ENCODE assay signal across 18 cellular contexts in genomic region chr1:1215266-1215676, GRCh38. TPM values are rescaled to one million over a fixed set of nuclear protein-coding genes. Genes with fewer than 3 reads are reported as not detected.
DNase-seq lines count a peak whose midpoint lies in the region; ATAC-seq and TF ChIP-seq lines count a peak whose summit lies in the region.
"Had no signal": no experiment of that assay in that cellular context is flagged by ENCODE, and none has a peak within 500 bp of the region (broad histone marks: within the 10 kb centered on the region; RNA-seq: fewer than 3 reads in every experiment).

No MANE protein-coding gene starts in this region.

- peaks cover 17% of the 10 kb centered on the region for H3K4me1 ChIP-seq in thymus (ENCODE audit: control insufficient read depth, insufficient read depth, low read length)
- H3K4me1 ChIP-seq in GM23338 (ENCODE audit: insufficient read depth): no peaks in the 10 kb centered on the region
- no peaks in the 10 kb centered on the region for H3K4me1 ChIP-seq in BE2C
- H3K4me1 ChIP-seq: right lobe of liver had no signal

- peaks cover 45% of the 10 kb centered on the region for H3K4me1 Mint-ChIP-seq in stimulated activated naive CD8-positive, alpha-beta T cell treated with anti-CD3 and anti-CD28 coated beads, Interleukin-15, Interleukin-2, amounts not matched to agents 100 ng/mL and 50 ng/mL, for 24 hours (ENCODE audit: low read depth)
- H3K4me1 Mint-ChIP-seq in activated CD4-positive, alpha-beta memory T cell treated with anti-CD3 and anti-CD28 coated beads for 36 hours (ENCODE audit: low read depth): peaks cover 52% of the 10 kb centered on the region
- H3K4me1 Mint-ChIP-seq in GM23338: no peaks in the 10 kb centered on the region

- no peak for DNase-seq in stimulated activated naive CD8-positive, alpha-beta T cell treated with anti-CD3 and anti-CD28 coated beads, Interleukin-15, Interleukin-2, amounts not matched to agents 100 U/mL and 50 U/mL, for 24 hours
- peak; percentile 63 for DNase-seq in activated CD4-positive, alpha-beta memory T cell treated with anti-CD3 and anti-CD28 coated beads for 36 hours
- DNase-seq in lung microvascular endothelial cell (ENCODE audit: low read depth in 2 of 2) (peak; percentile 47 to 55), GM23338 (ENCODE audit: low spot score) (no peak), NCI-H2107 treated with DMSO at 0.1 percent for 48 hours (lab: John Stamatoyannopoulos, UW; ENCODE audit: unreplicated experiment) (no peak), BE2C (no peak)
- DNase-seq: activated CD4-positive, alpha-beta T cell treated with anti-CD3 and anti-CD28 coated beads for 4 hours; foreskin fibroblast; GOT3; NCI-H2107; NCI-H82; right lobe of liver; RPMI8226 had no signal

- TF ChIP-seq CTCF in GM23338 (conservative IDR thresholded peaks at IDR 0.05; ENCODE audit: low read depth in 2 of 2) (no peak), BE2C (IDR thresholded peaks at IDR 0.05; ENCODE audit: low read depth, low read length) (no peak)

- no peaks in the 10 kb centered on the region for H3K9me2 ChIP-seq in GM23338 (ENCODE audit: insufficient read depth)

- CTCF ChIA-PET in activated CD4-positive, alpha-beta memory T cell treated with anti-CD3 and anti-CD28 coated beads for 36 hours (lab: Charles Lee): interaction anchor here (0.6 to 3.0 kb wide), 4 partner anchors 8 to 93 kb away, joined by 3 to 18 read pairs (median 6); partner anchors contain the start of genes SDF4 and TNFRSF18

- peaks cover 2% of the 10 kb centered on the region for H3K27me3 ChIP-seq in thymus (ENCODE audit: control insufficient read depth, insufficient read depth)
- no peaks in the 10 kb centered on the region for H3K27me3 ChIP-seq in GM23338 (ENCODE audit: insufficient read depth)
- H3K27me3 ChIP-seq in BE2C: no peaks in the 10 kb centered on the region
- H3K27me3 ChIP-seq: right lobe of liver had no signal

- no peaks in the 10 kb centered on the region for H3K79me2 ChIP-seq in GM23338 (replicated peaks; ENCODE audit: insufficient read depth)

- intact Hi-C loops in activated CD4-positive, alpha-beta memory T cell treated with anti-CD3 and anti-CD28 coated beads for 36 hours (cut with micrococcal nuclease): loop anchor here (5.0 kb wide), 2 partner anchors 92 to 153 kb away; partner anchors contain the start of genes ACAP3 and PUSL1

- POLR2A ChIA-PET in activated CD4-positive, alpha-beta memory T cell treated with anti-CD3 and anti-CD28 coated beads for 36 hours (lab: Charles Lee): interaction anchor here (0.8 to 5.7 kb wide), 8 partner anchors 9 to 182 kb away, joined by 3 to 107 read pairs (median 6); partner anchors contain the start of genes B3GALT6, SDF4 and TNFRSF18

- H3K9me3 ChIP-seq in thymus (ENCODE audit: control insufficient read depth) (no peaks in the 10 kb centered on the region), BE2C (no peaks in the 10 kb centered on the region)
- H3K9me3 ChIP-seq: neutrophil, right lobe of liver had no signal

- ATAC-seq in stimulated activated naive CD8-positive, alpha-beta T cell treated with anti-CD3 and anti-CD28 coated beads, Interleukin-15, Interleukin-2, amounts not matched to agents 100 U/mL and 50 U/mL, for 24 hours: no peak
- ATAC-seq in GM23338: no peak

- H3K36me3 Mint-ChIP-seq in stimulated activated naive CD8-positive, alpha-beta T cell treated with anti-CD3 and anti-CD28 coated beads, Interleukin-15, Interleukin-2, amounts not matched to agents 100 ng/mL and 50 ng/mL, for 24 hours (ENCODE audit: low read depth): peaks cover 28% of the 10 kb centered on the region
- H3K36me3 Mint-ChIP-seq in activated CD4-positive, alpha-beta memory T cell treated with anti-CD3 and anti-CD28 coated beads for 36 hours: peaks cover 80% of the 10 kb centered on the region
- H3K36me3 Mint-ChIP-seq in GM23338 (ENCODE audit: low read depth): peaks cover 12% of the 10 kb centered on the region; the same call in 2 of the 3 replicates

- H3K27ac ChIP-seq in thymus (ENCODE audit: low read depth) (peak overlapping the region; percentile 3), GM23338 (ENCODE audit: low read depth) (no peak overlapping the region)
- H3K27ac ChIP-seq: C4-2B, neutrophil, right lobe of liver had no signal

- peak overlapping the region; percentile 72 for H3K27ac Mint-ChIP-seq in stimulated activated naive CD8-positive, alpha-beta T cell treated with anti-CD3 and anti-CD28 coated beads, Interleukin-15, Interleukin-2, amounts not matched to agents 100 ng/mL and 50 ng/mL, for 24 hours
- peak overlapping the region; percentile 100 for H3K27ac Mint-ChIP-seq in activated CD4-positive, alpha-beta memory T cell treated with anti-CD3 and anti-CD28 coated beads for 36 hours
- no peak overlapping the region for H3K27ac Mint-ChIP-seq in GM23338

- no peaks in the 10 kb centered on the region; the same call in 1 of the 2 replicates for H4K20me1 ChIP-seq in GM23338 (replicated peaks; ENCODE audit: insufficient read depth)

- no peak overlapping the region for H2AFZ ChIP-seq in GM23338

- H3K4me3 ChIP-seq in thymus (ENCODE audit: low read length): no peak overlapping the region
- no peak overlapping the region for H3K4me3 ChIP-seq in GM23338
- no peak overlapping the region for H3K4me3 ChIP-seq in BE2C (ENCODE audit: low read depth, low read length)
- H3K4me3 ChIP-seq: lung, right lobe of liver had no signal

- no peaks in the 10 kb centered on the region for H3F3A ChIP-seq in GM23338 (replicated peaks; ENCODE audit: low read depth)

- peaks cover 40% of the 10 kb centered on the region for H3K36me3 ChIP-seq in thymus (ENCODE audit: control insufficient read depth, insufficient read depth)
- H3K36me3 ChIP-seq in GM23338 (ENCODE audit: insufficient read depth): peaks cover 4% of the 10 kb centered on the region; the same call in 1 of the 2 replicates
- peaks cover 25% of the 10 kb centered on the region for H3K36me3 ChIP-seq in BE2C

- 59% methylated on average over 8 of the region's 8 CpGs for WGBS in thymus

- no peaks in the 10 kb centered on the region for H3K9me3 Mint-ChIP-seq in stimulated activated naive CD8-positive, alpha-beta T cell treated with anti-CD3 and anti-CD28 coated beads, Interleukin-15, Interleukin-2, amounts not matched to agents 100 ng/mL and 50 ng/mL, for 24 hours
- no peaks in the 10 kb centered on the region for H3K9me3 Mint-ChIP-seq in activated CD4-positive, alpha-beta memory T cell treated with anti-CD3 and anti-CD28 coated beads for 36 hours
- no peaks in the 10 kb centered on the region for H3K9me3 Mint-ChIP-seq in GM23338

- no peaks in the 10 kb centered on the region for H3K27me3 Mint-ChIP-seq in stimulated activated naive CD8-positive, alpha-beta T cell treated with anti-CD3 and anti-CD28 coated beads, Interleukin-15, Interleukin-2, amounts not matched to agents 100 ng/mL and 50 ng/mL, for 24 hours
- no peaks in the 10 kb centered on the region for H3K27me3 Mint-ChIP-seq in activated CD4-positive, alpha-beta memory T cell treated with anti-CD3 and anti-CD28 coated beads for 36 hours
- H3K27me3 Mint-ChIP-seq in GM23338 (ENCODE audit: insufficient read depth, low read depth, poor library complexity): peaks cover 10% of the 10 kb centered on the region

- H3K4me2 ChIP-seq in GM23338: no peak overlapping the region

- peak overlapping the region; percentile 68 for H3K4me3 Mint-ChIP-seq in stimulated activated naive CD8-positive, alpha-beta T cell treated with anti-CD3 and anti-CD28 coated beads, Interleukin-15, Interleukin-2, amounts not matched to agents 100 ng/mL and 50 ng/mL, for 24 hours
- H3K4me3 Mint-ChIP-seq in activated CD4-positive, alpha-beta memory T cell treated with anti-CD3 and anti-CD28 coated beads for 36 hours: peak overlapping the region; percentile 93
- no peak overlapping the region for H3K4me3 Mint-ChIP-seq in GM23338

RNA-seq across cellular contexts. Expression of gene TNFRSF4, which starts 1.3 kb away (rescaled TPM):
- 1,000 to 10,000 TPM; 1,003 to 1,005 TPM for total RNA-seq in activated CD4-positive, alpha-beta memory T cell treated with anti-CD3 and anti-CD28 coated beads for 36 hours
- total RNA-seq in lung microvascular endothelial cell: 1.5 and 4.2 TPM in 2 replicates
- polyA plus RNA-seq in thymus (18.8 TPM), GM23338 (2016; fragmentation: Nextera tagmentation; extraction: Ambion mirVana) (not detected in 2 replicates)
- total RNA-seq in GM23338 (2014; rRNA removed; shearing (Covaris generic)): not detected in 2 replicates
- 0.96 TPM for polyA plus RNA-seq in BE2C (2012; ENCODE audit: insufficient read depth, insufficient read length, low read depth)

RNA-seq across cellular contexts. Expression of gene TNFRSF18, which starts 8.9 kb away (rescaled TPM):
- 100 to 1,000 TPM; 375 to 387 TPM for total RNA-seq in activated CD4-positive, alpha-beta memory T cell treated with anti-CD3 and anti-CD28 coated beads for 36 hours
- 0.22 and 0.60 TPM in 2 replicates for total RNA-seq in lung microvascular endothelial cell
- polyA plus RNA-seq in thymus: 29.9 TPM
- 0.58 and 1.5 TPM in 2 replicates for total RNA-seq in GM23338 (2014; rRNA removed; shearing (Covaris generic))
- 0.56 and 1.1 TPM in 2 replicates for polyA plus RNA-seq in GM23338 (2016; fragmentation: Nextera tagmentation; extraction: Ambion mirVana)
- not detected for polyA plus RNA-seq in BE2C (2012; ENCODE audit: insufficient read depth, insufficient read length, low read depth)

RNA-seq across cellular contexts. Expression of gene SDF4, which starts 16.5 kb away (rescaled TPM):
- 100 to 1,000 TPM; 302 to 305 TPM for total RNA-seq in activated CD4-positive, alpha-beta memory T cell treated with anti-CD3 and anti-CD28 coated beads for 36 hours
- 59.3 and 93.5 TPM in 2 replicates for total RNA-seq in lung microvascular endothelial cell
- polyA plus RNA-seq in thymus (79.1 TPM), GM23338 (2016; fragmentation: Nextera tagmentation; extraction: Ambion mirVana) (45.0 and 49.2 TPM in 2 replicates)
- total RNA-seq in GM23338 (2014; rRNA removed; shearing (Covaris generic)): 51.6 and 62.6 TPM in 2 replicates
- 404 TPM for polyA plus RNA-seq in BE2C (2012; ENCODE audit: insufficient read depth, insufficient read length, low read depth)

RNA-seq across cellular contexts. Expression of gene B3GALT6, which starts 16.8 kb away (rescaled TPM):
- 10 to 100 TPM; 14.6 to 15.5 TPM for total RNA-seq in activated CD4-positive, alpha-beta memory T cell treated with anti-CD3 and anti-CD28 coated beads for 36 hours
- total RNA-seq in lung microvascular endothelial cell: 14.8 and 30.4 TPM in 2 replicates
- 11.8 TPM for polyA plus RNA-seq in thymus
- 26.5 and 33.5 TPM in 2 replicates for total RNA-seq in GM23338 (2014; rRNA removed; shearing (Covaris generic))
- polyA plus RNA-seq in GM23338 (2016; fragmentation: Nextera tagmentation; extraction: Ambion mirVana): 5.5 and 9.3 TPM in 2 replicates
- 33.8 TPM for polyA plus RNA-seq in BE2C (2012; ENCODE audit: insufficient read depth, insufficient read length, low read depth)

RNA-seq across cellular contexts. Expression of gene C1QTNF12, which starts 31.3 kb away (rescaled TPM):
- total RNA-seq in activated CD4-positive, alpha-beta memory T cell treated with anti-CD3 and anti-CD28 coated beads for 36 hours: 1 to 10 TPM; 3.8 to 4.2 TPM
- total RNA-seq in lung microvascular endothelial cell: 0.20 and 0.22 TPM in 2 replicates
- 3.4 TPM for polyA plus RNA-seq in thymus
- 3.0 and 4.1 TPM in 2 replicates for total RNA-seq in GM23338 (2014; rRNA removed; shearing (Covaris generic))
- polyA plus RNA-seq in GM23338 (2016; fragmentation: Nextera tagmentation; extraction: Ambion mirVana): 4.1 and 4.2 TPM in 2 replicates
- 8.4 TPM for polyA plus RNA-seq in BE2C (2012; ENCODE audit: insufficient read depth, insufficient read length, low read depth)

Comparison
In these comparisons a context has a peak if more than half of its experiments do, and no peak if none do; other contexts are left out.
1. DNase-seq: peak in activated CD4-positive, alpha-beta memory T cell treated with anti-CD3 and anti-CD28 coated beads for 36 hours (single experiment) and lung microvascular endothelial cell (2 of 2); none in stimulated activated naive CD8-positive, alpha-beta T cell treated with anti-CD3 and anti-CD28 coated beads, Interleukin-15, Interleukin-2, amounts not matched to agents 100 U/mL and 50 U/mL, for 24 hours (single experiment), GM23338 (single experiment), NCI-H2107 treated with DMSO at 0.1 percent for 48 hours (single experiment) and BE2C (single experiment).
2. RNA of gene TNFRSF4, which starts 1.3 kb away (total RNA-seq): 1,003 to 1,005 TPM in activated CD4-positive, alpha-beta memory T cell treated with anti-CD3 and anti-CD28 coated beads for 36 hours; 1.5 to 4.2 TPM in lung microvascular endothelial cell and not detected in GM23338; every median in the first group is over 100 times any median in the second.
3. RNA of gene TNFRSF18, which starts 8.9 kb away (total RNA-seq): 375 to 387 TPM in activated CD4-positive, alpha-beta memory T cell treated with anti-CD3 and anti-CD28 coated beads for 36 hours; 0.58 to 1.5 TPM in GM23338 and 0.22 to 0.60 TPM in lung microvascular endothelial cell; every median in the first group is over 100 times any median in the second.